34 cellular contexts compared by ENCODE assay signal in genomic region chr22:39380331-39380730, GRCh38.
"Had no signal": no experiment of that assay in that cellular context is flagged by ENCODE, and none has a peak within 500 bp of the region (broad histone marks: within the 10 kb centered on the region; RNA-seq: fewer than 3 reads in every experiment).

No MANE protein-coding gene starts in this region.

- H3K9me3 ChIP-seq: MG63 had no signal

- DNase-seq: Kasumi-1, MG63, MM.1S, MV-4-11, NCI-H1048, NCI-H1092, NCI-H1092 treated with DMSO at 0.1 percent for 48 hours, NCI-H1105, NCI-H1105 treated with DMSO at 0.1 percent for 48 hours, NCI-H1417, NCI-H1417 treated with DMSO at 0.1 percent for 48 hours, NCI-H1436, NCI-H1436 treated with DMSO at 0.1 percent for 48 hours, NCI-H146, NCI-H1694, NCI-H1694 treated with DMSO at 0.1 percent for 48 hours, NCI-H187, NCI-H187 treated with DMSO at 0.1 percent for 48 hours, NCI-H1930, NCI-H2029, NCI-H2029 treated with DMSO at 0.1 percent for 48 hours, NCI-H2081, NCI-H2081 treated with DMSO at 0.1 percent for 48 hours, NCI-H2107, NCI-H2171, NCI-H2171 treated with DMSO at 0.1 percent for 48 hours, NCI-H2227 treated with DMSO at 0.1 percent for 48 hours, NCI-H226, NCI-H345, NCI-H446, NCI-H446 treated with DMSO at 0.1 percent for 48 hours, NCI-H510A, NCI-H510A treated with DMSO at 0.1 percent for 48 hours, NCI-H524 had no signal

- H3K4me3 ChIP-seq: MG63 had no signal

- H3K36me3 ChIP-seq: MG63 had no signal

- H3K27me3 ChIP-seq: MG63 had no signal
